1 cellular context compared by ENCODE assay signal in genomic region chr14:69997849-69998248, GRCh38.
TF ChIP-seq lines count a peak whose summit lies in the region.

No MANE protein-coding gene starts in this region.

TF ChIP-seq in HEK293, 187 proteins besides CTCF, POLR2A, EP300 and RAD21 (continued from another document):
- TF ChIP-seq ZBTB26 (tag by site-specific recombination; optimal IDR thresholded peaks at IDR 0.05): no peak
- TF ChIP-seq KLF17 (tag by site-specific recombination; IDR thresholded peaks at IDR 0.05): peak; percentile 54; the same call in 1 of the 2 replicates
- 0 out of 2 replicates have a peak, but pooled peaks have one; percentile 42 for TF ChIP-seq TSHZ1 (tag by site-specific recombination; IDR thresholded peaks at IDR 0.05; ENCODE audit: borderline replicate concordance)
- TF ChIP-seq ZNF16 (tag by site-specific recombination; IDR thresholded peaks at IDR 0.05; ENCODE audit: low read depth): no peak
- peak; percentile 55 for TF ChIP-seq ZBTB17 (tag by site-specific recombination; IDR thresholded peaks at IDR 0.05)
- no peak for TF ChIP-seq ZNF560 (tag by site-specific recombination; IDR thresholded peaks at IDR 0.05; ENCODE audit: borderline replicate concordance)
- TF ChIP-seq ZNF677 (tag by site-specific recombination; IDR thresholded peaks at IDR 0.05): no peak
- no peak for TF ChIP-seq ZNF223 (tag by site-specific recombination; IDR thresholded peaks at IDR 0.05)
- no peak for TF ChIP-seq SP3 (tag by site-specific recombination; IDR thresholded peaks at IDR 0.05)
- no peak for TF ChIP-seq GLI4 (tag by site-specific recombination; IDR thresholded peaks at IDR 0.05)
- TF ChIP-seq ZSCAN30 (tag by site-specific recombination; IDR thresholded peaks at IDR 0.05): no peak
- no peak for TF ChIP-seq ZNF2 (tag by site-specific recombination; IDR thresholded peaks at IDR 0.05)
- TF ChIP-seq ZBTB11 (tag by site-specific recombination; conservative IDR thresholded peaks at IDR 0.05; ENCODE audit: low read depth): no peak
- TF ChIP-seq ZNF660 (tag by site-specific recombination; IDR thresholded peaks at IDR 0.05): 0 out of 2 replicates have a peak, but pooled peaks have one; percentile 43
- no peak for TF ChIP-seq ZNF704 (tag by site-specific recombination; IDR thresholded peaks at IDR 0.05)
- TF ChIP-seq AEBP2 (tag by site-specific recombination; IDR thresholded peaks at IDR 0.05; ENCODE audit: borderline replicate concordance): no peak
- TF ChIP-seq ZNF600 (tag by site-specific recombination; IDR thresholded peaks at IDR 0.05): peak; percentile 64; the same call in 1 of the 2 replicates
- TF ChIP-seq BCL11A (tag by site-specific recombination; IDR thresholded peaks at IDR 0.05; ENCODE audit: low read depth): no peak
- TF ChIP-seq ZNF639 (tag by site-specific recombination; IDR thresholded peaks at IDR 0.05): peak; percentile 69; the same call in 1 of the 2 replicates
- TF ChIP-seq ZNF24 (tag by site-specific recombination; IDR thresholded peaks at IDR 0.05): peak; percentile 80; the same call in 1 of the 2 replicates
- no peak for TF ChIP-seq GLI2 (tag by site-specific recombination; IDR thresholded peaks at IDR 0.05; ENCODE audit: borderline replicate concordance, low read depth)
- no peak for TF ChIP-seq ZNF623 (tag by site-specific recombination; IDR thresholded peaks at IDR 0.05)
- peak; percentile 76 for TF ChIP-seq OSR2 (tag by site-specific recombination; IDR thresholded peaks at IDR 0.05)
- no peak for TF ChIP-seq ZNF404 (tag by site-specific recombination; IDR thresholded peaks at IDR 0.05)
- TF ChIP-seq ZNF624 (tag by site-specific recombination; IDR thresholded peaks at IDR 0.05): no peak
- TF ChIP-seq WT1 (tag by site-specific recombination; IDR thresholded peaks at IDR 0.05): peak; percentile 71
- no peak for TF ChIP-seq ZNF664 (tag by site-specific recombination; IDR thresholded peaks at IDR 0.05)
- no peak for TF ChIP-seq ZNF585B (tag by site-specific recombination; IDR thresholded peaks at IDR 0.05)
